In the genomic region with DNA sequence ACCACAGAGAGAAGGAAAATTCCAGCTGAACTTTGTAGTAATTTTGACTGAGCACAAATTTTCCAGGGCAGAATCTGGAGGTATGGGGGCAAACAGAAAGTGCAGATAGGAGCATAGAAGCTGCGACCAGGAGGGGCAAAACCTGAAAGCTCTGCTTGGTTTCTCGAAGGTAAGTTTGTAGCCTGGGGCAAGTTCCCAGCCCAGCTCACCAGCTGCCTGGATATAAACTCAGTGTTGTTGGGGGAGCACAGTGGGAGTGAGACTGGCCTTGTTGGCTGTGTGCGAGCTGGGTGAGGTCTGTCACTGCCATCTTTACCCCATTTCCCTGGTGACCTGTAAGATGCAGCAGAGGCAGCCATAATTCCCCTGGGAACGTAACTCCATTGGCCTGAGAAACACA, we compare ENCODE assay signal across 30 cellular contexts.
"Had no signal": no experiment of that assay in that cellular context is flagged by ENCODE, and none has a peak within 500 bp of the region (broad histone marks: within the 10 kb centered on the region; RNA-seq: fewer than 3 reads in every experiment).

No MANE protein-coding gene starts in this region.

- H3K9me3 Mint-ChIP-seq: stimulated activated naive CD8-positive, alpha-beta T cell treated with anti-CD3 and anti-CD28 coated beads, Interleukin-15, amount 100 ng/mL, for 72 hours had no signal

- H3K4me1 Mint-ChIP-seq: naive thymus-derived CD4-positive, alpha-beta T cell; natural killer cell; neural progenitor cell; stimulated activated memory B cell treated with anti-CD40 and anti-IgM and Interleukin-4, amounts not matched to agents 10 μg/mL and 1 μg/mL and 100 μg/mL, for 72 hours; stimulated activated naive CD8-positive, alpha-beta T cell treated with anti-CD3 and anti-CD28 coated beads, Interleukin-15, amount 100 ng/mL, for 72 hours had no signal

- H3K4me2 ChIP-seq: neural progenitor cell, smooth muscle cell had no signal

- H3K79me2 ChIP-seq: parathyroid adenoma had no signal

- H3K27ac ChIP-seq: neural progenitor cell, ovary, parathyroid adenoma, psoas muscle, skin epidermis, spleen, suprapubic skin, testis, tibial artery, transverse colon, upper lobe of left lung, vagina had no signal

- H3K9me3 ChIP-seq: ovary, suprapubic skin, testis, transverse colon, upper lobe of left lung, vagina had no signal

- H3K27me3 Mint-ChIP-seq: progenitor cell of endocrine pancreas; stimulated activated memory B cell treated with anti-CD40 and anti-IgM and Interleukin-4, amounts not matched to agents 10 μg/mL and 1 μg/mL and 100 μg/mL, for 72 hours; stimulated activated naive CD8-positive, alpha-beta T cell treated with anti-CD3 and anti-CD28 coated beads, Interleukin-15, amount 100 ng/mL, for 72 hours had no signal

- H2AFZ ChIP-seq: neural progenitor cell, parathyroid adenoma had no signal

- H3K4me3 ChIP-seq: neural progenitor cell, ovary, psoas muscle, skin epidermis, smooth muscle cell, spleen, suprapubic skin, testis, tibial artery, transverse colon, upper lobe of left lung, vagina had no signal

- H3K36me3 Mint-ChIP-seq: naive thymus-derived CD4-positive, alpha-beta T cell; natural killer cell; neural progenitor cell; stimulated activated memory B cell treated with anti-CD40 and anti-IgM and Interleukin-4, amounts not matched to agents 10 μg/mL and 1 μg/mL and 100 μg/mL, for 72 hours had no signal

- H3K9ac ChIP-seq: neural progenitor cell, parathyroid adenoma had no signal

- H3K4me3 Mint-ChIP-seq: naive thymus-derived CD4-positive, alpha-beta T cell; natural killer cell; nephron; neural progenitor cell; stimulated activated memory B cell treated with anti-CD40 and anti-IgM and Interleukin-4, amounts not matched to agents 10 μg/mL and 1 μg/mL and 100 μg/mL, for 72 hours; stimulated activated naive CD8-positive, alpha-beta T cell treated with anti-CD3 and anti-CD28 coated beads, Interleukin-15, amount 100 ng/mL, for 72 hours had no signal

- DNase-seq: naive thymus-derived CD4-positive, alpha-beta T cell; natural killer cell; occipital lobe; ovary; posterior cingulate gyrus; psoas muscle; right cardiac atrium; spleen; stimulated activated CD4-positive, alpha-beta T cell treated with anti-CD3 and anti-CD28 coated beads, Interleukin-12 subunit alpha, Interleukin-12 subunit beta, amount 100 ng/mL, for 4 hours; stimulated activated CD4-positive, alpha-beta T cell treated with anti-CD3 and anti-CD28 coated beads, Interleukin-1b, Interleukin-23, amount 100 ng/mL, for 48 hours; stimulated activated CD4-positive, alpha-beta T cell treated with anti-CD3 and anti-CD28 coated beads, Interleukin-4, amount 100 ng/mL, for 1 hour; stimulated activated CD4-positive, alpha-beta T cell treated with anti-CD3 and anti-CD28 coated beads, Interleukin-4, amount 100 ng/mL, for 4 hours; stimulated activated CD8-positive, alpha-beta memory T cell treated with anti-CD3 and anti-CD28 coated beads, Interleukin-4, amount 100 ng/mL, for 48 hours; stimulated activated naive CD4-positive, alpha-beta T cell; stimulated activated naive CD8-positive, alpha-beta T cell treated with anti-CD3 and anti-CD28 coated beads, Interleukin-15, amount 100 ng/mL, for 72 hours; stimulated activated naive CD8-positive, alpha-beta T cell treated with anti-CD3 and anti-CD28 coated beads, Interleukin-15, Interleukin-2, amounts not matched to agents 100 U/mL and 50 U/mL, for 24 hours; substantia nigra; testis; tibial artery; transverse colon; upper lobe of left lung had no signal

- H3K4me1 ChIP-seq: parathyroid adenoma, psoas muscle, spleen, suprapubic skin, testis, tibial artery, transverse colon, upper lobe of left lung, vagina had no signal

- H3K27ac Mint-ChIP-seq: naive thymus-derived CD4-positive, alpha-beta T cell; natural killer cell; nephron; neural progenitor cell; progenitor cell of endocrine pancreas; stimulated activated memory B cell treated with anti-CD40 and anti-IgM and Interleukin-4, amounts not matched to agents 10 μg/mL and 1 μg/mL and 100 μg/mL, for 72 hours; stimulated activated naive CD8-positive, alpha-beta T cell treated with anti-CD3 and anti-CD28 coated beads, Interleukin-15, amount 100 ng/mL, for 72 hours had no signal

- H3K27me3 ChIP-seq: neural progenitor cell, ovary, suprapubic skin, testis, tibial artery, transverse colon, upper lobe of left lung, vagina had no signal

- H3K36me3 ChIP-seq: neural progenitor cell, ovary, spleen, suprapubic skin, tibial artery, transverse colon, upper lobe of left lung, vagina had no signal
